Comparison of ENCODE assay signal across 4 cellular contexts in the genomic region with DNA sequence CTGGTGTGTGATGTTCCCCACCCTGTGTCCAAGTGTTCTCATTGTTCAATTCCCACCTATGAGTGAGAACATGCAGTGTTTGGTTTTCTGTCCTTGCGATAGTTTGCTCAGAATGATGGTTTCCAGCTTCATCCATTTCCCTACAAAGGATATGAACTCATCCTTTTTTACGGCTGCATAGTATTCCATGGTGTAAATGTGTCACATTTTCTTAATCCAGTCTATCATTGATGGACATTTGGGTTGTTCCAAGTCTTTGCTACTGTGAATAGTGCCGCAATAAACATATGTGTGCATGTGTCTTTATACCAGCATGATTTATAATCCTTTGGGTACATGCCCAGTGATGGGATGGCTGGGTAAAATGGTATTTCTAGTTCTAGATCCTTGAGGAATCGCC. TPM values are rescaled to one million over a fixed set of nuclear protein-coding genes. Genes with fewer than 3 reads are reported as not detected.
"Had no signal": no experiment of that assay in that cellular context is flagged by ENCODE, and none has a peak within 500 bp of the region (broad histone marks: within the 10 kb centered on the region; RNA-seq: fewer than 3 reads in every experiment).

No MANE protein-coding gene starts in this region.

RNA-seq across cellular contexts. Expression of a gene that starts 12.4 kb away (rescaled TPM):
- total RNA-seq: M059J, MCF 10A, NCI-H460 had no signal

RNA-seq across cellular contexts. Expression of a gene that starts 34.1 kb away (rescaled TPM):
- total RNA-seq: LHCN-M2, M059J, MCF 10A, NCI-H460 had no signal

RNA-seq across cellular contexts. Expression of a gene that starts 54.3 kb away (rescaled TPM):
- total RNA-seq: LHCN-M2, M059J, MCF 10A, NCI-H460 had no signal
